8 cellular contexts compared by ENCODE assay signal in genomic region chr14:67241416-67242362, GRCh38. TPM values are rescaled to one million over a fixed set of nuclear protein-coding genes. Genes with fewer than 3 reads are reported as not detected.
DNase-seq lines count a peak whose midpoint lies in the region; ATAC-seq and TF ChIP-seq lines count a peak whose summit lies in the region.

TSS of gene PALS1 (plus strand) at chr14:67241435. CDS start at chr14:67279171, 37,736 bp downstream.

- no peaks in the 10 kb centered on the region for H3K9me3 Mint-ChIP-seq in activated naive CD8-positive, alpha-beta T cell treated with anti-CD3 and anti-CD28 coated beads, Interleukin-2, amount 50 U/mL, for 24 hours

- H3K4me1 Mint-ChIP-seq in activated naive CD8-positive, alpha-beta T cell treated with anti-CD3 and anti-CD28 coated beads, Interleukin-2, amount 50 U/mL, for 24 hours, result peaks cover 26% of the 10 kb centered on the region

- H3K9me3 ChIP-seq in cardiac muscle cell (ENCODE audit: low read depth) (no peaks in the 10 kb centered on the region), osteoblast (ENCODE audit: low read depth, low read length) (no peaks in the 10 kb centered on the region)

- TF ChIP-seq CTCF in cardiac muscle cell (IDR thresholded peaks at IDR 0.05; ENCODE audit: low read depth, low read length), result no peak
- TF ChIP-seq CTCF in osteoblast (IDR thresholded peaks at IDR 0.05; ENCODE audit: extremely low read depth, low read depth, low read length), result no peak

- ATAC-seq in GM18511 (IDR thresholded peaks at IDR 0.05; ENCODE audit: unreplicated experiment), result peak; percentile 48
- peak; percentile 51 for ATAC-seq in HG02970 (IDR thresholded peaks at IDR 0.05; ENCODE audit: low FRiP score, unreplicated experiment)
- peak; percentile 60 for ATAC-seq in activated naive CD8-positive, alpha-beta T cell treated with anti-CD3 and anti-CD28 coated beads, Interleukin-2, amount 50 U/mL, for 24 hours

- peak within 1 kb of the TSS; percentile 86 for H2AFZ ChIP-seq in osteoblast (ENCODE audit: low read length)

- H3K36me3 ChIP-seq in cardiac muscle cell, result no peaks in the 10 kb centered on the region
- H3K36me3 ChIP-seq in osteoblast (ENCODE audit: insufficient read depth, low read length), result no peaks in the 10 kb centered on the region

- H3K4me3 ChIP-seq in cardiac muscle cell (peak within 1 kb of the TSS; percentile 66), osteoblast (ENCODE audit: insufficient read depth, low read length) (peak within 1 kb of the TSS; percentile 94)

- peaks cover 6% of the 10 kb centered on the region for H3K27me3 ChIP-seq in cardiac muscle cell
- no peaks in the 10 kb centered on the region for H3K27me3 ChIP-seq in osteoblast (ENCODE audit: insufficient read depth, low read length)

- H4K20me1 ChIP-seq in osteoblast (ENCODE audit: insufficient read depth, low read length), result peaks cover 10% of the 10 kb centered on the region

- peaks cover 4% of the 10 kb centered on the region for H3K4me1 ChIP-seq in cardiac muscle cell (ENCODE audit: low read depth)
- peaks cover 15% of the 10 kb centered on the region for H3K4me1 ChIP-seq in osteoblast (ENCODE audit: insufficient read depth, low read length)

- peak within 1 kb of the TSS; percentile 85 for H3K4me3 Mint-ChIP-seq in activated naive CD8-positive, alpha-beta T cell treated with anti-CD3 and anti-CD28 coated beads, Interleukin-2, amount 50 U/mL, for 24 hours

- H3K36me3 Mint-ChIP-seq in activated naive CD8-positive, alpha-beta T cell treated with anti-CD3 and anti-CD28 coated beads, Interleukin-2, amount 50 U/mL, for 24 hours (ENCODE audit: low read depth), result no peaks in the 10 kb centered on the region

- peak within 1 kb of the TSS; percentile 99 for H3K27ac ChIP-seq in cardiac muscle cell
- H3K27ac ChIP-seq in osteoblast (ENCODE audit: low read depth, low read length), result peak within 1 kb of the TSS; percentile 89

- H3K79me2 ChIP-seq in osteoblast (ENCODE audit: insufficient read depth, low read length), result peaks cover 47% of the 10 kb centered on the region

- peaks cover 12% of the 10 kb centered on the region for H3K27me3 Mint-ChIP-seq in activated naive CD8-positive, alpha-beta T cell treated with anti-CD3 and anti-CD28 coated beads, Interleukin-2, amount 50 U/mL, for 24 hours

- peak within 1 kb of the TSS; percentile 97 for H3K4me2 ChIP-seq in osteoblast (ENCODE audit: insufficient read depth, low read length)

- H3K27ac Mint-ChIP-seq in activated naive CD8-positive, alpha-beta T cell treated with anti-CD3 and anti-CD28 coated beads, Interleukin-2, amount 50 U/mL, for 24 hours, result peak within 1 kb of the TSS; percentile 76

- DNase-seq in AG20443 (ENCODE audit: low spot score) (peak; percentile 69), NCI-H226 (peak; percentile 54), cardiac muscle cell (ENCODE audit: low read depth in 1 of 2, low spot score in 1 of 2) (peak; percentile 76 to 78), osteoblast (ENCODE audit: insufficient read length, low spot score, missing footprints) (peak; percentile 77), D341Med (ENCODE audit: low spot score) (no peak)
- no peak for DNase-seq in activated naive CD8-positive, alpha-beta T cell treated with anti-CD3 and anti-CD28 coated beads, Interleukin-2, amount 50 U/mL, for 24 hours

RNA-seq across cellular contexts. Expression of gene PALS1, which starts in this region (rescaled TPM):
- 31.8 and 36.6 TPM in 2 replicates for total RNA-seq in cardiac muscle cell
- polyA plus RNA-seq in cardiac muscle cell, result 11.7 and 13.7 TPM in 2 replicates
- 21.2 and 21.7 TPM in 2 replicates for total RNA-seq in osteoblast

Comparison
In these comparisons a context has a peak if more than half of its experiments do, and no peak if none do; other contexts are left out.
1. DNase-seq: peak in AG20443 (single experiment), NCI-H226 (single experiment), cardiac muscle cell (2 of 2) and osteoblast (single experiment); none in activated naive CD8-positive, alpha-beta T cell treated with anti-CD3 and anti-CD28 coated beads, Interleukin-2, amount 50 U/mL, for 24 hours (single experiment) and D341Med (single experiment).
2. Peak in every context shown above with its lines, with median percentiles within 50 percentile points of each other: ATAC-seq.